17 cellular contexts compared by ENCODE assay signal in genomic region chr10:60206735-60207134, GRCh38.
DNase-seq lines count a peak whose midpoint lies in the region; ATAC-seq and TF ChIP-seq lines count a peak whose summit lies in the region.
"Had no signal": no experiment of that assay in that cellular context is flagged by ENCODE, and none has a peak within 500 bp of the region (broad histone marks: within the 10 kb centered on the region; RNA-seq: fewer than 3 reads in every experiment).

No MANE protein-coding gene starts in this region.

- no peaks in the 10 kb centered on the region for H3K9me3 Mint-ChIP-seq in activated T-helper 17 cell treated with anti-CD3 and anti-CD28 coated beads, Interleukin-2, amount 50 U/mL, for 72 hours
- H3K9me3 Mint-ChIP-seq: effector memory CD8-positive, alpha-beta T cell; stimulated activated naive CD8-positive, alpha-beta T cell treated with anti-CD3 and anti-CD28 coated beads, Interleukin-15, Interleukin-2, amounts not matched to agents 100 ng/mL and 50 ng/mL, for 24 hours; T-helper 1 cell treated with Interleukin-12 subunit alpha and Interleukin-12 subunit beta and Interleukin-4 antibody, amounts not matched to agents 30 μg/mL and 1 μg/mL, for 36 hours had no signal

- no peak overlapping the region for H4K5ac ChIP-seq in IMR-90 (ENCODE audit: low read depth, low read length)

- H3K79me1 ChIP-seq in IMR-90 (ENCODE audit: low read depth in 1 of 2, low read length in 2 of 2), result no peaks in the 10 kb centered on the region

- H2BK120ac ChIP-seq in IMR-90 (ENCODE audit: low read depth, low read length), result no peak overlapping the region

- dilution Hi-C loops in IMR-90 (cut with HindIII; ENCODE audit: low sequenced_read_pairs, unreplicated experiment), result no loop called here

- CTCF ChIA-PET in IMR-90 (lab: Yijun Ruan, JAX), result no interaction called here

- no peaks in the 10 kb centered on the region for H3K9me3 ChIP-seq in IMR-90 (ENCODE audit: control insufficient read depth, insufficient read depth, low read length)
- no peaks in the 10 kb centered on the region for H3K9me3 ChIP-seq in fibroblast of lung (ENCODE audit: control insufficient read depth, insufficient read depth, low read depth, low read length)
- no peaks in the 10 kb centered on the region for H3K9me3 ChIP-seq in lower lobe of right lung

- no peak overlapping the region for H3K14ac ChIP-seq in IMR-90 (replicated peaks; ENCODE audit: low read depth, low read length)

- no TSS peak for BruUV-seq in IMR-90 (replicated peaks; lab: Mats Ljungman, UMichigan)

- H3K27me3 Mint-ChIP-seq in activated T-helper 17 cell treated with anti-CD3 and anti-CD28 coated beads, Interleukin-2, amount 50 U/mL, for 72 hours, result no peaks in the 10 kb centered on the region
- H3K27me3 Mint-ChIP-seq: effector memory CD8-positive, alpha-beta T cell had no signal

- no peaks in the 10 kb centered on the region for H3K79me2 ChIP-seq in fibroblast of lung (ENCODE audit: control insufficient read depth, insufficient read depth, low read length)

- no peaks in the 10 kb centered on the region for H3K4me1 ChIP-seq in IMR-90 (ENCODE audit: control insufficient read depth, insufficient read depth, low read length)
- H3K4me1 ChIP-seq in fibroblast of lung (ENCODE audit: control insufficient read depth, extremely low read depth, insufficient read depth, low read length), result no peaks in the 10 kb centered on the region
- no peaks in the 10 kb centered on the region for H3K4me1 ChIP-seq in lower lobe of right lung

- H3K4me3 ChIP-seq in IMR-90 (ENCODE audit: insufficient read depth, low read depth, low read length) (no peak overlapping the region), fibroblast of lung (replicated peaks in 1 of 4; ENCODE audit: control extremely low read depth in 1 of 4, insufficient read depth in 1 of 4, low read depth in 3 of 4, low read length in 4 of 4) (no peak overlapping the region), lower lobe of right lung (no peak overlapping the region)

- H3K27ac ChIP-seq in IMR-90 (ENCODE audit: insufficient read depth, low read length) (no peak overlapping the region), fibroblast of lung (ENCODE audit: insufficient read depth, low read length) (no peak overlapping the region), lower lobe of right lung (no peak overlapping the region)

- no peaks in the 10 kb centered on the region for H3K9me1 ChIP-seq in IMR-90 (ENCODE audit: insufficient read depth, low read length)

- H2BK20ac ChIP-seq in IMR-90 (ENCODE audit: low read depth, low read length), result no peak overlapping the region

- H3K56ac ChIP-seq in IMR-90 (ENCODE audit: extremely low read depth, insufficient read depth, low read length), result no peak overlapping the region

- H3K9ac ChIP-seq in IMR-90 (ENCODE audit: low read depth, low read length) (no peak overlapping the region), fibroblast of lung (ENCODE audit: insufficient read depth, low read length) (no peak overlapping the region)

- H3K36me3 ChIP-seq in IMR-90 (ENCODE audit: control insufficient read depth, insufficient read depth, low read length) (no peaks in the 10 kb centered on the region), fibroblast of lung (ENCODE audit: control insufficient read depth, insufficient read depth, low read length) (no peaks in the 10 kb centered on the region), lower lobe of right lung (peaks cover 6% of the 10 kb centered on the region)

- TF ChIP-seq POLR2A in IMR-90 (IDR thresholded peaks at IDR 0.05; ENCODE audit: low read depth, low read length), result no peak

- H3K36me3 Mint-ChIP-seq in activated T-helper 17 cell treated with anti-CD3 and anti-CD28 coated beads, Interleukin-2, amount 50 U/mL, for 72 hours (ENCODE audit: low read depth), result peaks cover 28% of the 10 kb centered on the region

- H4K20me1 ChIP-seq in IMR-90 (ENCODE audit: insufficient read depth, low read length) (no peaks in the 10 kb centered on the region), fibroblast of lung (ENCODE audit: control insufficient read depth, extremely low read depth, insufficient read depth, low read length) (no peaks in the 10 kb centered on the region)

- H3K4ac ChIP-seq in IMR-90 (ENCODE audit: low read depth, low read length), result no peak overlapping the region

- H3K23ac ChIP-seq in IMR-90 (ENCODE audit: low read depth, low read length), result no peak overlapping the region

- H3K4me2 ChIP-seq in IMR-90 (ENCODE audit: low read depth, low read length) (no peak overlapping the region), fibroblast of lung (ENCODE audit: extremely low read depth, insufficient read depth, low read length) (no peak overlapping the region)

- ATAC-seq in IMR-90 (ENCODE audit: low read depth) (no peak), HG02623 (IDR thresholded peaks at IDR 0.05; ENCODE audit: unreplicated experiment) (no peak), GM18519 (IDR thresholded peaks at IDR 0.05; ENCODE audit: low FRiP score, unreplicated experiment) (no peak), lower lobe of right lung (no peak)
- no peak for ATAC-seq in activated T-helper 17 cell treated with anti-CD3 and anti-CD28 coated beads, Interleukin-2, amount 50 U/mL, for 72 hours (replicated peaks)
- ATAC-seq: effector memory CD8-positive, alpha-beta T cell had no signal

- intact Hi-C loops in IMR-90 (cut with micrococcal nuclease), result loop anchor here (5.0 to 10.0 kb wide), 3 partner anchors 299 to 972 kb away; partner anchors contain the start of gene CCDC6
- intact Hi-C loops in lower lobe of right lung (cut with DNase I), result no loop called here

- no peak overlapping the region for H3K4me3 Mint-ChIP-seq in activated T-helper 17 cell treated with anti-CD3 and anti-CD28 coated beads, Interleukin-2, amount 50 U/mL, for 72 hours
- H3K4me3 Mint-ChIP-seq: effector memory CD8-positive, alpha-beta T cell; stimulated activated naive CD8-positive, alpha-beta T cell treated with anti-CD3 and anti-CD28 coated beads, Interleukin-15, Interleukin-2, amounts not matched to agents 100 ng/mL and 50 ng/mL, for 24 hours; T-helper 1 cell treated with Interleukin-12 subunit alpha and Interleukin-12 subunit beta and Interleukin-4 antibody, amounts not matched to agents 30 μg/mL and 1 μg/mL, for 36 hours had no signal

- peaks cover 17% of the 10 kb centered on the region for H3K4me1 Mint-ChIP-seq in activated T-helper 17 cell treated with anti-CD3 and anti-CD28 coated beads, Interleukin-2, amount 50 U/mL, for 72 hours

- H2BK15ac ChIP-seq in IMR-90 (ENCODE audit: low read depth, low read length), result no peak overlapping the region

- TF ChIP-seq RAD21 in IMR-90 (IDR thresholded peaks at IDR 0.05; ENCODE audit: low read length), result no peak

- H3K27me3 ChIP-seq in IMR-90 (ENCODE audit: control insufficient read depth, insufficient read depth, low read length), result peaks cover 12% of the 10 kb centered on the region
- peaks cover 2% of the 10 kb centered on the region for H3K27me3 ChIP-seq in fibroblast of lung (ENCODE audit: control insufficient read depth, insufficient read depth, low read length)
- no peaks in the 10 kb centered on the region for H3K27me3 ChIP-seq in lower lobe of right lung (ENCODE audit: low read depth)

- H2AK9ac ChIP-seq in IMR-90 (replicated peaks; ENCODE audit: low read depth, low read length, poor library complexity), result no peak overlapping the region

- TF ChIP-seq CTCF in IMR-90 (conservative IDR thresholded peaks at IDR 0.05; ENCODE audit: low read depth, low read length), result no peak
- TF ChIP-seq CTCF in fibroblast of lung (conservative IDR thresholded peaks at IDR 0.05 in 1 of 2, IDR thresholded peaks at IDR 0.05 in 1 of 2; ENCODE audit: low read depth in 1 of 2, low read length in 2 of 2), result no peak
- TF ChIP-seq CTCF in lower lobe of right lung (IDR thresholded peaks at IDR 0.05), result no peak

- H2AK5ac ChIP-seq in IMR-90 (ENCODE audit: low read depth, low read length), result no peak overlapping the region

- WGBS in IMR-90 (ENCODE audit: extremely low coverage in 2 of 2, insufficient read length in 1 of 2), 2 experiments, result 80% methylated on average over 1 of the region's 4 CpGs; no CpG with 5 or more reads in 1 of the 2 experiments

- no peak overlapping the region for H3K18ac ChIP-seq in IMR-90 (ENCODE audit: low read depth, low read length)

- H3K27ac Mint-ChIP-seq in activated T-helper 17 cell treated with anti-CD3 and anti-CD28 coated beads, Interleukin-2, amount 50 U/mL, for 72 hours, result peak overlapping the region; percentile 34
- H3K27ac Mint-ChIP-seq: effector memory CD8-positive, alpha-beta T cell; stimulated activated naive CD8-positive, alpha-beta T cell treated with anti-CD3 and anti-CD28 coated beads, Interleukin-15, Interleukin-2, amounts not matched to agents 100 ng/mL and 50 ng/mL, for 24 hours; T-helper 1 cell treated with Interleukin-12 subunit alpha and Interleukin-12 subunit beta and Interleukin-4 antibody, amounts not matched to agents 30 μg/mL and 1 μg/mL, for 36 hours had no signal

- H2AFZ ChIP-seq in IMR-90 (replicated peaks; ENCODE audit: low read length, poor library complexity) (no peak overlapping the region), fibroblast of lung (ENCODE audit: low read length) (no peak overlapping the region)

- in situ Hi-C loops in IMR-90 (cut with MboI; ENCODE audit: low sequenced_read_pairs), result loop anchor here (5.0 to 25.0 kb wide), 2 partner anchors 109 to 569 kb away; no protein-coding TSS in a partner anchor

- no peak overlapping the region for H4K8ac ChIP-seq in IMR-90 (ENCODE audit: low read depth in 2 of 2, low read length in 2 of 2)

- H4K91ac ChIP-seq in IMR-90 (ENCODE audit: insufficient read depth, low read depth, low read length), result no peak overlapping the region

- POLR2A ChIA-PET in IMR-90 (lab: Charles Lee; ENCODE audit: unreplicated experiment), result no interaction called here

- DNase-seq in IMR-90 (peak; percentile 6), fibroblast of lung (ENCODE audit: low read depth in 2 of 2) (peak; percentile 17 to 51), renal cortical epithelial cell (ENCODE audit: low read depth) (peak; percentile 81), lower lobe of right lung (no peak)
- DNase-seq: activated CD8-positive, alpha-beta memory T cell treated with anti-CD3 and anti-CD28 coated beads for 24 hours; central memory CD4-positive, alpha-beta T cell; effector memory CD8-positive, alpha-beta T cell; foreskin melanocyte; H7; NCI-H2029 treated with DMSO at 0.1 percent for 48 hours; NCI-H524; SIG-M5 had no signal

- no peak overlapping the region for H2BK5ac ChIP-seq in IMR-90 (ENCODE audit: low read depth, low read length, poor library complexity, severe bottlenecking)

TF ChIP-seq in IMR-90, 13 proteins besides CTCF, POLR2A, EP300 and RAD21 (continues in another document):
- TF ChIP-seq RCOR1 (IDR thresholded peaks at IDR 0.05; ENCODE audit: insufficient replicate concordance, low read length), result no peak
- TF ChIP-seq USF2 (IDR thresholded peaks at IDR 0.05; ENCODE audit: low read depth, low read length), result no peak
- no peak for TF ChIP-seq FOS (IDR thresholded peaks at IDR 0.05; ENCODE audit: low read depth, low read length)
